Comparison of ENCODE assay signal across 15 cellular contexts in genomic region chr17:68567581-68567980, GRCh38. TPM values are rescaled to one million over a fixed set of nuclear protein-coding genes. Genes with fewer than 3 reads are reported as not detected.
A peak's percentile ranks its signal among the peaks of the same experiment; 100 is the strongest.
DNase-seq lines count a peak whose midpoint lies in the region; ATAC-seq and TF ChIP-seq lines count a peak whose summit lies in the region.
"Had no signal": no experiment of that assay in that cellular context is flagged by ENCODE, and none has a peak within 500 bp of the region (broad histone marks: within the 10 kb centered on the region; RNA-seq: fewer than 3 reads in every experiment).

No MANE protein-coding gene starts in this region.

- H3F3A ChIP-seq in smooth muscle cell (ENCODE audit: low read depth), result peaks cover 3% of the 10 kb centered on the region

- H3K79me2 ChIP-seq in smooth muscle cell (ENCODE audit: low read depth), result no peaks in the 10 kb centered on the region

- no peak for ATAC-seq in right cardiac atrium
- ATAC-seq: GM23338 had no signal

- peak overlapping the region; percentile 4 to 36 (median 10) for H3K27ac ChIP-seq in esophagus squamous epithelium
- peak overlapping the region; percentile 53 to 72 for H3K27ac ChIP-seq in liver (ENCODE audit: low read depth in 1 of 2, low read length in 2 of 2)
- peak overlapping the region; percentile 66 for H3K27ac ChIP-seq in smooth muscle cell (ENCODE audit: low read depth)
- peak overlapping the region; percentile 29 for H3K27ac ChIP-seq in vagina
- H3K27ac ChIP-seq in right cardiac atrium (ENCODE audit: low read length), result no peak overlapping the region
- H3K27ac ChIP-seq: BLaER1, HL-60 had no signal

- no peaks in the 10 kb centered on the region for H4K20me1 ChIP-seq in smooth muscle cell (ENCODE audit: low read depth)
- H4K20me1 ChIP-seq: BLaER1 had no signal

- H3K9ac ChIP-seq in liver (ENCODE audit: low read depth in 1 of 2, low read length in 2 of 2), result no peak overlapping the region
- no peak overlapping the region for H3K9ac ChIP-seq in smooth muscle cell (ENCODE audit: low read depth)
- H3K9ac ChIP-seq: BLaER1 had no signal

- no peak overlapping the region for H3K4me2 ChIP-seq in smooth muscle cell
- H3K4me2 ChIP-seq: BLaER1, GM23338 had no signal

- no peaks in the 10 kb centered on the region for H3K36me3 ChIP-seq in esophagus squamous epithelium
- peaks cover 0 to 2% (median under 1%) of the 10 kb centered on the region in 4 donors for H3K36me3 ChIP-seq in liver (ENCODE audit: control insufficient read depth in 4 of 4, insufficient read depth in 3 of 4, low read depth in 1 of 4, low read length in 3 of 4)
- H3K36me3 ChIP-seq in smooth muscle cell (ENCODE audit: low read depth), result no peaks in the 10 kb centered on the region
- H3K36me3 ChIP-seq in vagina, result no peaks in the 10 kb centered on the region
- H3K36me3 ChIP-seq: BLaER1 had no signal

- no peak for TF ChIP-seq CTCF in esophagus squamous epithelium (IDR thresholded peaks at IDR 0.05)
- TF ChIP-seq CTCF in liver (IDR thresholded peaks at IDR 0.05; ENCODE audit: low read depth, low read length, missing input control), result no peak
- no peak for TF ChIP-seq CTCF in smooth muscle cell (IDR thresholded peaks at IDR 0.05; ENCODE audit: borderline replicate concordance, insufficient read depth, poor library complexity, severe bottlenecking)
- TF ChIP-seq CTCF in vagina (IDR thresholded peaks at IDR 0.05), result no peak

- intact Hi-C loops in esophagus squamous epithelium (cut with DNase I) (no loop called here), vagina (cut with DNase I) (no loop called here), right cardiac atrium (cut with DNase I) (no loop called here)

- H3K9me3 ChIP-seq in esophagus squamous epithelium (no peaks in the 10 kb centered on the region), liver (ENCODE audit: control insufficient read depth in 4 of 4, low read length in 3 of 4) (no peaks in the 10 kb centered on the region), smooth muscle cell (replicated peaks; ENCODE audit: low read depth) (no peaks in the 10 kb centered on the region), vagina (no peaks in the 10 kb centered on the region), right cardiac atrium (ENCODE audit: control insufficient read depth, low read length) (no peaks in the 10 kb centered on the region)
- H3K9me3 ChIP-seq: BLaER1 had no signal

- DNase-seq in esophagus squamous epithelium (lab: John Stamatoyannopoulos, UW) (no peak), smooth muscle cell (lab: John Stamatoyannopoulos, UW; ENCODE audit: unreplicated experiment) (no peak), vagina (ENCODE audit: extremely low spot score in 2 of 2) (no peak), cerebellar cortex (ENCODE audit: low spot score) (no peak), right cardiac atrium (no peak)
- DNase-seq in activated naive CD4-positive, alpha-beta T cell treated with anti-CD3 and anti-CD28 coated beads, Interleukin-2, amount 50 U/mL, for 16 hours, result no peak
- DNase-seq: AML-193; CD8-positive, alpha-beta memory T cell; DMS53; GF-D8; H7 had no signal

- WGBS in esophagus squamous epithelium, 2 donors, result 63 to 77% methylated on average over 7 of the region's 8 CpGs
- 71% methylated on average over 8 of the region's 8 CpGs for WGBS in liver
- WGBS in smooth muscle cell (ENCODE audit: low lambda C conversion rate), result 94% methylated on average over 8 of the region's 8 CpGs
- WGBS in right cardiac atrium, result 94% methylated on average over 8 of the region's 8 CpGs

- H2AFZ ChIP-seq in smooth muscle cell (ENCODE audit: low read depth), result no peak overlapping the region
- H2AFZ ChIP-seq: GM23338 had no signal

- H3K4me1 ChIP-seq in esophagus squamous epithelium (peaks cover 0 to 45% (median 27%) of the 10 kb centered on the region in 3 donors), liver (ENCODE audit: control insufficient read depth in 4 of 4, insufficient read depth in 4 of 4, low read length in 3 of 4) (peaks cover 2 to 29% (median 16%) of the 10 kb centered on the region in 4 donors), smooth muscle cell (ENCODE audit: low read depth) (no peaks in the 10 kb centered on the region), vagina (peaks cover 48% of the 10 kb centered on the region), right cardiac atrium (ENCODE audit: control insufficient read depth, insufficient read depth, low read length) (no peaks in the 10 kb centered on the region)
- H3K4me1 ChIP-seq: BLaER1 had no signal

- H3K27me3 ChIP-seq in esophagus squamous epithelium, result no peaks in the 10 kb centered on the region
- H3K27me3 ChIP-seq in liver (ENCODE audit: control insufficient read depth in 4 of 4, insufficient read depth in 4 of 4, low read length in 3 of 4), result no peaks in the 10 kb centered on the region
- H3K27me3 ChIP-seq in smooth muscle cell (ENCODE audit: low read depth), result no peaks in the 10 kb centered on the region
- H3K27me3 ChIP-seq in vagina, result no peaks in the 10 kb centered on the region
- H3K27me3 ChIP-seq in right cardiac atrium (ENCODE audit: control insufficient read depth, insufficient read depth), result no peaks in the 10 kb centered on the region
- H3K27me3 ChIP-seq: BLaER1 had no signal

- H3K4me3 ChIP-seq in esophagus squamous epithelium (no peak overlapping the region), liver (ENCODE audit: low read depth in 1 of 3, low read length in 3 of 3) (no peak overlapping the region), smooth muscle cell (no peak overlapping the region), vagina (no peak overlapping the region), right cardiac atrium (ENCODE audit: low read length) (no peak overlapping the region)
- H3K4me3 ChIP-seq: BLaER1, GM23338 had no signal

- TF ChIP-seq RAD21 in liver (IDR thresholded peaks at IDR 0.05), result no peak

- no peak for TF ChIP-seq POLR2A in esophagus squamous epithelium (IDR thresholded peaks at IDR 0.05)
- TF ChIP-seq POLR2A in vagina (IDR thresholded peaks at IDR 0.05), result no peak

TF ChIP-seq in liver, 16 proteins besides CTCF, POLR2A, EP300 and RAD21:
- TF ChIP-seq YY1 (IDR thresholded peaks at IDR 0.05) (no peak), REST (IDR thresholded peaks at IDR 0.05) (no peak), RXRA (IDR thresholded peaks at IDR 0.05) (no peak), EGR1 (IDR thresholded peaks at IDR 0.05; ENCODE audit: low read depth in 2 of 2) (no peak), ATF3 (IDR thresholded peaks at IDR 0.05) (no peak), GABPA (IDR thresholded peaks at IDR 0.05 in 1 of 2, conservative IDR thresholded peaks at IDR 0.05 in 1 of 2) (no peak), MAX (IDR thresholded peaks at IDR 0.05) (no peak), JUND (IDR thresholded peaks at IDR 0.05) (no peak), TAF1 (conservative IDR thresholded peaks at IDR 0.05) (no peak), HNF4A (conservative IDR thresholded peaks at IDR 0.05) (no peak)

RNA-seq across cellular contexts. Expression of gene FAM20A, which starts 33.6 kb away (rescaled TPM):
- total RNA-seq in esophagus squamous epithelium (10 to 100 TPM in 1 of 4 donors, 1 to 10 TPM in 3; 4.0 to 15.3 (median 7.8) TPM), liver (10 to 100 TPM; 14.9 to 72.0 TPM), smooth muscle cell (4.6 and 5.5 TPM in 2 replicates), vagina (16.2 TPM), right cardiac atrium (10 to 100 TPM in 1 of 4 donors, 1 to 10 TPM in 3; 2.0 to 10.1 (median 3.7) TPM)
- polyA plus RNA-seq in liver (10 to 100 TPM; 54.4 to 62.8 TPM), smooth muscle cell (10.8 and 12.6 TPM in 2 replicates), right cardiac atrium (2.3 TPM)
- total RNA-seq: CD8-positive, alpha-beta memory T cell had no signal

RNA-seq across cellular contexts. Expression of gene PRKAR1A, which starts 55.4 kb away (rescaled TPM):
- total RNA-seq in esophagus squamous epithelium (100 to 1,000 TPM; 137 to 195 (median 187) TPM), liver (100 to 1,000 TPM; 117 to 118 TPM), smooth muscle cell (340 and 393 TPM in 2 replicates), vagina (186 TPM), right cardiac atrium (100 to 1,000 TPM; 545 to 768 (median 595) TPM)
- polyA plus RNA-seq in liver (10 to 100 TPM; 55.6 to 91.2 TPM), smooth muscle cell (274 and 302 TPM in 2 replicates), right cardiac atrium (187 TPM)
